In the genomic region with DNA sequence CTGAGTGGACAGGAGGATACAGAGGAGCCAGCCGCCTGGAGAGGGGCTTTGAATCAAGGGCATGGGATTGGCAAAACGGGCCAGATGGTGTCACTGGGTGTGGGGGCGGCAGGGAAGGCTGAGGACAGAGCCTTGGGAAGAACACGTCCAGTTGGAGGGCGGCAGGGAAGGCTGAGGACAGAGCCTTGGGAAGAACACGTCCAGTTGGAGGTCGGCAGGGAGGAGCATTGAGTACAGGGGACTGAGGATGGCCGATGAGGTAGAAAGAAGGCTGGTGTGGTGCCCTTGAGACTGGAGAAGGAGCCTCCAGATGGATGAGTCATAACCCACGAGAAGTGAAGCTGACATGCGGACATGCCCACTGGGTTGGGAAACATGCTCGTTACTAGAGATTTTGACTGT, we compare ENCODE assay signal across 10 cellular contexts. TPM values are rescaled to one million over a fixed set of nuclear protein-coding genes. Genes with fewer than 3 reads are reported as not detected.
DNase-seq lines count a peak whose midpoint lies in the region; ATAC-seq and TF ChIP-seq lines count a peak whose summit lies in the region.
"Had no signal": no experiment of that assay in that cellular context is flagged by ENCODE, and none has a peak within 500 bp of the region (broad histone marks: within the 10 kb centered on the region; RNA-seq: fewer than 3 reads in every experiment).

No MANE protein-coding gene starts in this region.

- peaks cover 4% of the 10 kb centered on the region; the same call in 2 of the 3 replicates for H3K4me1 Mint-ChIP-seq in GM23338
- H3K4me1 Mint-ChIP-seq in activated CD4-positive, alpha-beta memory T cell treated with anti-CD3 and anti-CD28 coated beads for 36 hours (ENCODE audit: low read depth), result peaks cover 19% of the 10 kb centered on the region

- H3K36me3 ChIP-seq in BLaER1 (no peaks in the 10 kb centered on the region), GM23338 (ENCODE audit: insufficient read depth) (no peaks in the 10 kb centered on the region), testis (ENCODE audit: low read depth, missing control alignments) (no peaks in the 10 kb centered on the region)

- CTCF ChIA-PET in activated CD4-positive, alpha-beta memory T cell treated with anti-CD3 and anti-CD28 coated beads for 36 hours (lab: Charles Lee), result interaction anchor here (1.5 kb wide), 1 partner anchor 13 kb away, joined by 4 read pairs; no protein-coding TSS in a partner anchor

- H2AFZ ChIP-seq in GM23338, result no peak overlapping the region

- no peaks in the 10 kb centered on the region for H3K79me2 ChIP-seq in GM23338 (replicated peaks; ENCODE audit: insufficient read depth)

- H3K27me3 ChIP-seq in BLaER1, result no peaks in the 10 kb centered on the region
- H3K27me3 ChIP-seq in GM23338 (ENCODE audit: insufficient read depth), result peaks cover 57% of the 10 kb centered on the region
- H3K27me3 ChIP-seq in testis, result no peaks in the 10 kb centered on the region

- no peak for DNase-seq in GM23338 (ENCODE audit: low spot score)
- no peak for DNase-seq in activated CD4-positive, alpha-beta memory T cell treated with anti-CD3 and anti-CD28 coated beads for 36 hours
- peak; percentile 57 for DNase-seq in iris pigment epithelial cell (ENCODE audit: low read depth)
- no peak for DNase-seq in testis
- no peak for DNase-seq in NCI-H128 (lab: John Stamatoyannopoulos, UW; ENCODE audit: unreplicated experiment)
- no peak for DNase-seq in Kasumi-1 (lab: John Stamatoyannopoulos, UW)
- no peak for DNase-seq in COR-L47 (lab: John Stamatoyannopoulos, UW)
- DNase-seq: central memory CD4-positive, alpha-beta T cell; NCI-H2081 treated with DMSO at 0.1 percent for 48 hours had no signal

- H3K27ac ChIP-seq in BLaER1 (no peak overlapping the region), GM23338 (ENCODE audit: low read depth) (no peak overlapping the region), testis (no peak overlapping the region)

- H3K9me3 Mint-ChIP-seq in GM23338, result peaks cover 10% of the 10 kb centered on the region
- H3K9me3 Mint-ChIP-seq in activated CD4-positive, alpha-beta memory T cell treated with anti-CD3 and anti-CD28 coated beads for 36 hours, result no peaks in the 10 kb centered on the region

- H3F3A ChIP-seq in GM23338 (replicated peaks; ENCODE audit: low read depth), result no peaks in the 10 kb centered on the region

- H4K20me1 ChIP-seq in BLaER1, result peaks cover 23% of the 10 kb centered on the region
- peaks cover 6% of the 10 kb centered on the region; the same call in 1 of the 2 replicates for H4K20me1 ChIP-seq in GM23338 (replicated peaks; ENCODE audit: insufficient read depth)

- H3K27me3 Mint-ChIP-seq in GM23338 (ENCODE audit: insufficient read depth, low read depth, poor library complexity), result peaks cover 53% of the 10 kb centered on the region
- H3K27me3 Mint-ChIP-seq in activated CD4-positive, alpha-beta memory T cell treated with anti-CD3 and anti-CD28 coated beads for 36 hours, result peaks cover 27% of the 10 kb centered on the region

- peaks cover 7% of the 10 kb centered on the region for H3K36me3 Mint-ChIP-seq in GM23338 (ENCODE audit: low read depth)
- H3K36me3 Mint-ChIP-seq in activated CD4-positive, alpha-beta memory T cell treated with anti-CD3 and anti-CD28 coated beads for 36 hours, result no peaks in the 10 kb centered on the region

- no peak overlapping the region for H3K9ac ChIP-seq in BLaER1

- peak overlapping the region; percentile 32; the same call in 1 of the 3 replicates for H3K4me3 Mint-ChIP-seq in GM23338
- H3K4me3 Mint-ChIP-seq in activated CD4-positive, alpha-beta memory T cell treated with anti-CD3 and anti-CD28 coated beads for 36 hours, result peak overlapping the region; percentile 56

- WGBS in testis, 2 donors, result 57 to 72% methylated on average over 11 of the region's 11 CpGs

- POLR2A ChIA-PET in activated CD4-positive, alpha-beta memory T cell treated with anti-CD3 and anti-CD28 coated beads for 36 hours (lab: Charles Lee), result no interaction called here

- H3K9me2 ChIP-seq in GM23338 (ENCODE audit: insufficient read depth), result peaks cover 3% of the 10 kb centered on the region

- H3K27ac Mint-ChIP-seq in GM23338, result no peak overlapping the region
- H3K27ac Mint-ChIP-seq in activated CD4-positive, alpha-beta memory T cell treated with anti-CD3 and anti-CD28 coated beads for 36 hours, result no peak overlapping the region

- peak overlapping the region; percentile 87; the same call in 1 of the 2 replicates for H3K4me2 ChIP-seq in BLaER1
- no peak overlapping the region for H3K4me2 ChIP-seq in GM23338

- H3K4me1 ChIP-seq in BLaER1, result peaks cover 71% of the 10 kb centered on the region
- no peaks in the 10 kb centered on the region; the same call in 1 of the 2 replicates for H3K4me1 ChIP-seq in GM23338 (ENCODE audit: insufficient read depth)
- H3K4me1 ChIP-seq in testis, result no peaks in the 10 kb centered on the region

- intact Hi-C loops in activated CD4-positive, alpha-beta memory T cell treated with anti-CD3 and anti-CD28 coated beads for 36 hours (cut with micrococcal nuclease), result loop anchor here (10.0 kb wide), 1 partner anchor 271 kb away; the partner anchor contains the start of gene UBE2F
- intact Hi-C loops in testis (cut with DNase I; ENCODE audit: low total_unique reads), result no loop called here

- H3K4me3 ChIP-seq in BLaER1, result no peak overlapping the region
- no peak overlapping the region for H3K4me3 ChIP-seq in GM23338
- no peak overlapping the region for H3K4me3 ChIP-seq in testis

- TF ChIP-seq POLR2A in testis (IDR thresholded peaks at IDR 0.05), result no peak

- H3K9me3 ChIP-seq in BLaER1 (no peaks in the 10 kb centered on the region), testis (no peaks in the 10 kb centered on the region)

- TF ChIP-seq CTCF in GM23338 (conservative IDR thresholded peaks at IDR 0.05; ENCODE audit: low read depth in 2 of 2) (no peak), testis (IDR thresholded peaks at IDR 0.05) (no peak)

- no peak for ATAC-seq in GM23338

TF ChIP-seq in GM23338, 12 proteins besides CTCF, POLR2A, EP300 and RAD21 (continues in another document):
- no peak for TF ChIP-seq ZNF331 (CRISPR knock-in tag; IDR thresholded peaks at IDR 0.05; ENCODE audit: low read depth)
- no peak for TF ChIP-seq JUNB (IDR thresholded peaks at IDR 0.05; ENCODE audit: unreplicated experiment)
- TF ChIP-seq POLR2AphosphoS5 (IDR thresholded peaks at IDR 0.05; ENCODE audit: low read depth), result no peak

RNA-seq across cellular contexts. Expression of gene HES6, which starts 4.5 kb away (rescaled TPM):
- total RNA-seq in GM23338 (2014; rRNA removed; shearing (Covaris generic)), result 76.3 and 85.5 TPM in 2 replicates
- 38.8 and 42.7 TPM in 2 replicates for polyA plus RNA-seq in GM23338 (2016; fragmentation: Nextera tagmentation; extraction: Ambion mirVana)
- 1 to 10 TPM; 3.1 to 3.3 TPM for total RNA-seq in activated CD4-positive, alpha-beta memory T cell treated with anti-CD3 and anti-CD28 coated beads for 36 hours
- total RNA-seq in testis, result 10 to 100 TPM; 22.0 to 40.3 TPM
- polyA plus RNA-seq in testis (ENCODE audit: insufficient read depth, low read depth, low replicate concordance), result 21.3 TPM

RNA-seq across cellular contexts. Expression of gene ILKAP, which starts 31.8 kb away (rescaled TPM):
- total RNA-seq in GM23338 (2014; rRNA removed; shearing (Covaris generic)), result 17.0 and 29.7 TPM in 2 replicates
- polyA plus RNA-seq in GM23338 (2016; fragmentation: Nextera tagmentation; extraction: Ambion mirVana) (35.9 and 36.3 TPM in 2 replicates), testis (ENCODE audit: insufficient read depth, low read depth, low replicate concordance) (44.8 TPM)
- 10 to 100 TPM; 46.7 to 50.2 TPM for total RNA-seq in activated CD4-positive, alpha-beta memory T cell treated with anti-CD3 and anti-CD28 coated beads for 36 hours
- total RNA-seq in testis, result 10 to 100 TPM; 59.8 to 65.3 TPM

RNA-seq across cellular contexts. Expression of gene PER2, which starts 53.1 kb away (rescaled TPM):
- total RNA-seq in GM23338 (2014; rRNA removed; shearing (Covaris generic)), result 4.6 TPM in 2 replicates
- polyA plus RNA-seq in GM23338 (2016; fragmentation: Nextera tagmentation; extraction: Ambion mirVana) (2.2 and 2.3 TPM in 2 replicates), testis (ENCODE audit: insufficient read depth, low read depth, low replicate concordance) (29.8 TPM)
- 1 to 10 TPM; 5.5 to 7.2 TPM for total RNA-seq in activated CD4-positive, alpha-beta memory T cell treated with anti-CD3 and anti-CD28 coated beads for 36 hours
- total RNA-seq in testis, result 10 to 100 TPM; 55.5 to 59.1 TPM

Comparison
In these comparisons a context has a peak if more than half of its experiments do, and no peak if none do; other contexts are left out.
1. RNA of gene HES6, which starts 4.5 kb away (total RNA-seq): 76.3 to 85.5 TPM in GM23338 and 22.0 to 40.3 TPM in testis; 3.1 to 3.3 TPM in activated CD4-positive, alpha-beta memory T cell treated with anti-CD3 and anti-CD28 coated beads for 36 hours; every median in the first group is over 4 times any median in the second.
2. RNA of gene PER2, which starts 53.1 kb away (total RNA-seq): 55.5 to 59.1 TPM in testis; 5.5 to 7.2 TPM in activated CD4-positive, alpha-beta memory T cell treated with anti-CD3 and anti-CD28 coated beads for 36 hours and 4.6 TPM in GM23338; every median in the first group is over 4 times any median in the second.